Comparison of ENCODE assay signal across 8 cellular contexts in the genomic region with DNA sequence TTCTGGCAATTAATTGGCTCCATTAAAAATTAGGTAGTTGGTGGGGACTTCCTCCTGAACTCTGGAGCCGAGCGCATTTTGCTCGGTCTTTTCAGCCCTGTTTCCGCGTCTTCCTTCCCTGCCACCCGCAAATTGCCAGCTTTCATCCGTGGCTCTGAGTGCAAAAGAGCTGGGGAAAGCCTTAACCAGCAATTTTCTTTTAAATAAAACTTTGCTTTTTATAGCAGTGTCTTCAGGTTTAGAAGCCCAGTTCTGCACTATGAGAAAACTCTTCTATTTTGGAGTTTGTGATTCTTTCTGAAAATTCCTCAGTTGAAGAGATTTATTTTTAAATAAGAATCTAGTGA. TPM values are rescaled to one million over a fixed set of nuclear protein-coding genes. Genes with fewer than 3 reads are reported as not detected.
DNase-seq lines count a peak whose midpoint lies in the region; ATAC-seq, FAIRE-seq and TF ChIP-seq lines count a peak whose summit lies in the region.

No MANE protein-coding gene starts in this region.

- intact Hi-C loops in kidney (cut with DNase I): no loop called here
- intact Hi-C loops in testis (cut with DNase I; ENCODE audit: low total_unique reads): no loop called here

- peak overlapping the region; percentile 99 for H3K4me3 Mint-ChIP-seq in activated CD8-positive, alpha-beta memory T cell treated with anti-CD3 and anti-CD28 coated beads, Interleukin-2, amount 10 ng/mL, durations not matched to agents 7 days and 5 days

- peaks cover 18% of the 10 kb centered on the region for H3K36me3 Mint-ChIP-seq in activated CD8-positive, alpha-beta memory T cell treated with anti-CD3 and anti-CD28 coated beads, Interleukin-2, amount 10 ng/mL, durations not matched to agents 7 days and 5 days
- peaks cover 14 to 23% of the 10 kb centered on the region in 2 donors for H3K36me3 Mint-ChIP-seq in activated naive CD4-positive, alpha-beta T cell treated with anti-CD3 and anti-CD28 coated beads, Interleukin-2, amount 50 U/mL, for 72 hours

- peak overlapping the region; percentile 98 for H3K27ac Mint-ChIP-seq in activated CD8-positive, alpha-beta memory T cell treated with anti-CD3 and anti-CD28 coated beads, Interleukin-2, amount 10 ng/mL, durations not matched to agents 7 days and 5 days
- peak overlapping the region; percentile 96 to 97 for H3K27ac Mint-ChIP-seq in activated naive CD4-positive, alpha-beta T cell treated with anti-CD3 and anti-CD28 coated beads, Interleukin-2, amount 50 U/mL, for 72 hours

- peak overlapping the region; percentile 83 to 89 for H3K9ac ChIP-seq in kidney (ENCODE audit: low read length in 2 of 2)

- no peak for ATAC-seq in activated CD8-positive, alpha-beta memory T cell treated with anti-CD3 and anti-CD28 coated beads, Interleukin-2, amount 10 ng/mL, durations not matched to agents 7 days and 5 days
- ATAC-seq in activated naive CD4-positive, alpha-beta T cell treated with anti-CD3 and anti-CD28 coated beads, Interleukin-2, amount 50 U/mL, for 72 hours: no peak
- ATAC-seq in GM21825 (IDR thresholded peaks at IDR 0.05; ENCODE audit: unreplicated experiment) (no peak), GM18520 (IDR thresholded peaks at IDR 0.05; ENCODE audit: unreplicated experiment) (no peak)

- H3K9me3 Mint-ChIP-seq in activated CD8-positive, alpha-beta memory T cell treated with anti-CD3 and anti-CD28 coated beads, Interleukin-2, amount 10 ng/mL, durations not matched to agents 7 days and 5 days (ENCODE audit: low read depth): no peaks in the 10 kb centered on the region
- no peaks in the 10 kb centered on the region for H3K9me3 Mint-ChIP-seq in activated naive CD4-positive, alpha-beta T cell treated with anti-CD3 and anti-CD28 coated beads, Interleukin-2, amount 50 U/mL, for 72 hours

- H3K36me3 ChIP-seq in kidney (ENCODE audit: control insufficient read depth in 1 of 2, insufficient read depth in 2 of 2, low read length in 2 of 2) (no peaks in the 10 kb centered on the region), testis (ENCODE audit: low read depth, missing control alignments) (no peaks in the 10 kb centered on the region)

- peak overlapping the region; percentile 97 for H3K27ac ChIP-seq in kidney (ENCODE audit: low read depth in 2 of 2, low read length in 2 of 2)
- H3K27ac ChIP-seq in testis: peak overlapping the region; percentile 98 to 99

- H3K27me3 ChIP-seq in testis: no peaks in the 10 kb centered on the region

- no peaks in the 10 kb centered on the region for H3K27me3 Mint-ChIP-seq in activated CD8-positive, alpha-beta memory T cell treated with anti-CD3 and anti-CD28 coated beads, Interleukin-2, amount 10 ng/mL, durations not matched to agents 7 days and 5 days

- H3K9me3 ChIP-seq in kidney (ENCODE audit: control insufficient read depth in 1 of 2, low read length in 2 of 2) (no peaks in the 10 kb centered on the region), testis (no peaks in the 10 kb centered on the region)

- no peak for FAIRE-seq in kidney (lab: Jason Lieb, UNC)

- no peak for DNase-seq in activated CD8-positive, alpha-beta memory T cell treated with anti-CD3 and anti-CD28 coated beads, Interleukin-2, amount 10 ng/mL, durations not matched to agents 7 days and 5 days
- DNase-seq in activated CD8-positive, alpha-beta memory T cell treated with anti-CD3 and anti-CD28 coated beads, Interleukin-2, amount 50 U/mL, for 4 hours: no peak
- DNase-seq in activated naive CD4-positive, alpha-beta T cell treated with anti-CD3 and anti-CD28 coated beads, Interleukin-2, amount 50 U/mL, for 72 hours (ENCODE audit: low spot score in 2 of 2): no peak
- no peak for DNase-seq in kidney
- no peak for DNase-seq in testis
- DNase-seq in NCI-H82 (lab: John Stamatoyannopoulos, UW): no peak

- TF ChIP-seq POLR2A in testis (IDR thresholded peaks at IDR 0.05): no peak

- H3K4me1 ChIP-seq in kidney (ENCODE audit: control insufficient read depth in 1 of 2, insufficient read depth in 1 of 2, low read depth in 1 of 2, low read length in 2 of 2) (peaks cover 10 to 16% of the 10 kb centered on the region in 2 donors), testis (peaks cover 29% of the 10 kb centered on the region)

- H3K4me3 ChIP-seq in kidney (ENCODE audit: low read length in 2 of 2) (peak overlapping the region; percentile 92 to 96), testis (peak overlapping the region; percentile 82 to 92)

- peaks cover 36% of the 10 kb centered on the region for H3K4me1 Mint-ChIP-seq in activated CD8-positive, alpha-beta memory T cell treated with anti-CD3 and anti-CD28 coated beads, Interleukin-2, amount 10 ng/mL, durations not matched to agents 7 days and 5 days

- CTCF ChIA-PET in activated CD8-positive, alpha-beta memory T cell treated with anti-CD3 and anti-CD28 coated beads, Interleukin-2, amount 10 ng/mL, durations not matched to agents 7 days and 5 days (lab: Charles Lee): interaction anchor here (1.1 to 1.3 kb wide), 4 partner anchors 10 to 157 kb away, joined by 3 to 4 read pairs (median 4); no protein-coding TSS in a partner anchor

- WGBS in testis, 2 donors: 0% methylated on average over 7 of the region's 7 CpGs

- TF ChIP-seq CTCF in kidney (IDR thresholded peaks at IDR 0.05; ENCODE audit: borderline replicate concordance, extremely low read depth, insufficient read depth) (no peak), testis (IDR thresholded peaks at IDR 0.05) (no peak)

RNA-seq across cellular contexts. Expression of gene KCTD20, which starts 0.7 kb away (rescaled TPM):
- total RNA-seq in activated CD8-positive, alpha-beta memory T cell treated with anti-CD3 and anti-CD28 coated beads, Interleukin-2, amount 10 ng/mL, durations not matched to agents 7 days and 5 days: 10 to 100 TPM; 53.9 to 65.0 TPM
- 10 to 100 TPM; 28.9 to 54.8 TPM for total RNA-seq in activated naive CD4-positive, alpha-beta T cell treated with anti-CD3 and anti-CD28 coated beads, Interleukin-2, amount 50 U/mL, for 72 hours
- total RNA-seq in kidney (35.6 TPM), testis (10 to 100 TPM; 31.5 to 35.5 TPM)
- polyA plus RNA-seq in kidney (ENCODE audit: insufficient read depth, low read depth, low replicate concordance) (11.5 TPM), testis (ENCODE audit: insufficient read depth, low read depth, low replicate concordance) (21.8 TPM)

RNA-seq across cellular contexts. Expression of gene PXT1, which starts 0.8 kb away (rescaled TPM):
- total RNA-seq in activated CD8-positive, alpha-beta memory T cell treated with anti-CD3 and anti-CD28 coated beads, Interleukin-2, amount 10 ng/mL, durations not matched to agents 7 days and 5 days: under 1 TPM in 1 of 2 experiments, not detected in 1; 0.32 TPM
- under 1 TPM in 1 of 2 donors, not detected in 1; 0.80 TPM for total RNA-seq in activated naive CD4-positive, alpha-beta T cell treated with anti-CD3 and anti-CD28 coated beads, Interleukin-2, amount 50 U/mL, for 72 hours
- 0.13 TPM for total RNA-seq in kidney
- not detected for polyA plus RNA-seq in kidney (ENCODE audit: insufficient read depth, low read depth, low replicate concordance)
- total RNA-seq in testis: 1 to 10 TPM; 1.8 to 3.6 TPM
- polyA plus RNA-seq in testis (ENCODE audit: insufficient read depth, low read depth, low replicate concordance): 4.2 TPM

RNA-seq across cellular contexts. Expression of gene ETV7, which starts 56.0 kb away (rescaled TPM):
- total RNA-seq in activated CD8-positive, alpha-beta memory T cell treated with anti-CD3 and anti-CD28 coated beads, Interleukin-2, amount 10 ng/mL, durations not matched to agents 7 days and 5 days: 10 to 100 TPM in 1 of 2 experiments, 1 to 10 TPM in 1; 5.9 to 19.7 TPM
- total RNA-seq in activated naive CD4-positive, alpha-beta T cell treated with anti-CD3 and anti-CD28 coated beads, Interleukin-2, amount 50 U/mL, for 72 hours: 1 to 10 TPM in 1 of 2 donors, under 1 TPM in 1; 0.16 to 2.0 TPM
- total RNA-seq in kidney (4.6 TPM), testis (1 to 10 TPM in 1 of 2 donors, under 1 TPM in 1; 0.68 to 1.3 TPM)
- polyA plus RNA-seq in kidney (ENCODE audit: insufficient read depth, low read depth, low replicate concordance) (0.99 TPM), testis (ENCODE audit: insufficient read depth, low read depth, low replicate concordance) (2.2 TPM)
